Comparison of ENCODE assay signal across 9 cellular contexts in the genomic region with DNA sequence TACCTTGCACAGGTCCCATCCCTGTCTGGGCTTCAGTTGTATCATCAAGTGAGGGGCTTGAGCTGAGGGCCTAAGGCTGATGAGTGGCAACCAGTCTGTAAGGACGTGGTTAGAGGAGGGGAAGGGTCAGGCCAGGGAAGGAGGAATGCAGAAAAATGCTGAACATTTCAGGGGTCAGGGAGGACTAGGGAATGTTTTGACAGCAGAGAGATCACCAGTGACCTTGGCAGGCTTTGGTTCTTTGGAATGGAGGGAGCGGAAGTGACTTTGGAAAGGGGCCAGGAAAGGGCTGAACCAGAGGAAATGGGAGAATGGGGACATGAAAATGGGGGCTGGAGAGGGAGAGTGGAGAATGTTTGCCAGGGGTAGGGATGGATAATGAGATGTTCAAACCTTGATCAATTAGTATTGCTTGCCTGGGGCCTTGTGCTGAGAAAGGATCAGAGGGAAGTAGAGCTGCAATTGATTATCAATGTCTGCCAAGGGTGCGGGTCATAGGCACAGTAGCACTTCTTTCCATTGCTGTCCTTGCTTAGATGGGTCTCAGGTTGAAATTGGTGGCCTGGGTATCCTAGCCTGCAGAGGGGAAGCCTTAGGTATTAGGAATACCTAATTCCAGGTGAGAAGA. TPM values are rescaled to one million over a fixed set of nuclear protein-coding genes. Genes with fewer than 3 reads are reported as not detected.
DNase-seq lines count a peak whose midpoint lies in the region; ATAC-seq and TF ChIP-seq lines count a peak whose summit lies in the region.
"Had no signal": no experiment of that assay in that cellular context is flagged by ENCODE, and none has a peak within 500 bp of the region (broad histone marks: within the 10 kb centered on the region; RNA-seq: fewer than 3 reads in every experiment).

No MANE protein-coding gene starts in this region.

- CTCF ChIA-PET in naive thymus-derived CD4-positive, alpha-beta T cell (lab: Charles Lee) = interaction anchor here (0.7 to 3.4 kb wide), 4 partner anchors 9 to 22 kb away, joined by 3 to 36 read pairs (median 8); no protein-coding TSS in a partner anchor

- H3K4me3 Mint-ChIP-seq in naive thymus-derived CD4-positive, alpha-beta T cell = peak overlapping the region; percentile 41 to 87 (median 85)

- H2AFZ ChIP-seq in MM.1S (ENCODE audit: low read length) = no peak overlapping the region

- H4K20me1 ChIP-seq in BLaER1 = peaks cover 51% of the 10 kb centered on the region
- H4K20me1 ChIP-seq in MM.1S (ENCODE audit: insufficient read depth, low read length) = no peaks in the 10 kb centered on the region; the same call in 1 of the 2 replicates

- H3K9me2 ChIP-seq in MM.1S (replicated peaks; ENCODE audit: insufficient read depth, low read length) = no peaks in the 10 kb centered on the region

- TF ChIP-seq CTCF in MM.1S (IDR thresholded peaks at IDR 0.05; ENCODE audit: low read length) = no peak

- H3K9me3 ChIP-seq in BLaER1 = no peaks in the 10 kb centered on the region
- no peaks in the 10 kb centered on the region for H3K9me3 ChIP-seq in MM.1S (replicated peaks; ENCODE audit: insufficient read depth, low read length)
- H3K9me3 ChIP-seq in effector memory CD4-positive, alpha-beta T cell (ENCODE audit: control insufficient read depth, low read length) = no peaks in the 10 kb centered on the region
- H3K9me3 ChIP-seq in naive thymus-derived CD4-positive, alpha-beta T cell (ENCODE audit: control insufficient read depth in 2 of 3, low read length in 3 of 3) = no peaks in the 10 kb centered on the region

- H3K27ac Mint-ChIP-seq in naive thymus-derived CD4-positive, alpha-beta T cell = peak overlapping the region; percentile 89 to 98 (median 96)

- peaks cover 29% of the 10 kb centered on the region for H3F3A ChIP-seq in MM.1S (ENCODE audit: insufficient read depth, low read length)

- H3K4me3 ChIP-seq in BLaER1 = no peak overlapping the region
- peak overlapping the region; percentile 56 for H3K4me3 ChIP-seq in MM.1S (ENCODE audit: low read length)
- H3K4me3 ChIP-seq in effector memory CD4-positive, alpha-beta T cell (ENCODE audit: insufficient read depth, low read depth, low read length, poor library complexity, severe bottlenecking) = no peak overlapping the region
- peak overlapping the region; percentile 48 for H3K4me3 ChIP-seq in naive thymus-derived CD4-positive, alpha-beta T cell (ENCODE audit: low read length)
- H3K4me3 ChIP-seq: cardiac muscle cell had no signal

- H3K9ac ChIP-seq in BLaER1 (no peak overlapping the region; the same call in 1 of the 2 replicates), MM.1S (ENCODE audit: low read length) (peak overlapping the region; percentile 65)

- peaks cover 0 to 2% (median 0%) of the 10 kb centered on the region in 11 donors for H3K9me3 Mint-ChIP-seq in naive thymus-derived CD4-positive, alpha-beta T cell

- H3K79me2 ChIP-seq in MM.1S (ENCODE audit: low read length) = peaks cover 81% of the 10 kb centered on the region

- ATAC-seq in naive thymus-derived CD4-positive, alpha-beta T cell = no peak
- no peak for ATAC-seq in GM21723 (IDR thresholded peaks at IDR 0.05; ENCODE audit: unreplicated experiment)

- POLR2A ChIA-PET in naive thymus-derived CD4-positive, alpha-beta T cell (lab: Charles Lee) = interaction anchor here (0.8 to 16.0 kb wide), 8 partner anchors 10 to 250 kb away, joined by 3 to 442 read pairs (median 4); no protein-coding TSS in a partner anchor

- H3K27ac ChIP-seq in BLaER1 (peak overlapping the region; percentile 90), MM.1S (ENCODE audit: low read length) (peak overlapping the region; percentile 99)
- peak overlapping the region; percentile 68 for H3K27ac ChIP-seq in effector memory CD4-positive, alpha-beta T cell (ENCODE audit: insufficient read depth, low read length, poor library complexity, severe bottlenecking)
- H3K27ac ChIP-seq in naive thymus-derived CD4-positive, alpha-beta T cell (ENCODE audit: low read depth, low read length) = peak overlapping the region; percentile 77

- intact Hi-C loops in naive thymus-derived CD4-positive, alpha-beta T cell (cut with micrococcal nuclease) = no loop called here

- peaks cover 23% of the 10 kb centered on the region for H3K36me3 ChIP-seq in BLaER1
- no peaks in the 10 kb centered on the region; the same call in 1 of the 2 replicates for H3K36me3 ChIP-seq in MM.1S (replicated peaks; ENCODE audit: insufficient read depth, low read length)
- peaks cover 15% of the 10 kb centered on the region for H3K36me3 ChIP-seq in effector memory CD4-positive, alpha-beta T cell (ENCODE audit: control insufficient read depth, insufficient read depth, low read length)
- H3K36me3 ChIP-seq in naive thymus-derived CD4-positive, alpha-beta T cell (ENCODE audit: control insufficient read depth in 2 of 3, insufficient read depth in 3 of 3, low read length in 3 of 3) = peaks cover 0 to 26% (median 0%) of the 10 kb centered on the region in 3 experiments
- H3K36me3 ChIP-seq: cardiac muscle cell had no signal

- H3K4me1 ChIP-seq in BLaER1 (peaks cover 94% of the 10 kb centered on the region), MM.1S (ENCODE audit: low read length) (peaks cover 69% of the 10 kb centered on the region)
- peaks cover 93% of the 10 kb centered on the region for H3K4me1 ChIP-seq in effector memory CD4-positive, alpha-beta T cell (ENCODE audit: control insufficient read depth, insufficient read depth, low read length, poor library complexity, severe bottlenecking)
- peaks cover 68 to 96% of the 10 kb centered on the region in 2 donors for H3K4me1 ChIP-seq in naive thymus-derived CD4-positive, alpha-beta T cell (ENCODE audit: control insufficient read depth in 2 of 2, insufficient read depth in 2 of 2, low read length in 2 of 2)

- DNase-seq in MM.1S (no peak), inferior parietal cortex (ENCODE audit: extremely low spot score) (no peak), GF-D8 (lab: John Stamatoyannopoulos, UW) (no peak), NCI-H2081 (lab: John Stamatoyannopoulos, UW) (no peak)
- no peak for DNase-seq in effector memory CD4-positive, alpha-beta T cell
- no peak for DNase-seq in naive thymus-derived CD4-positive, alpha-beta T cell

- H3K4me1 Mint-ChIP-seq in naive thymus-derived CD4-positive, alpha-beta T cell = peaks cover 55 to 100% (median 92%) of the 10 kb centered on the region in 7 donors

- H3K4me2 ChIP-seq in BLaER1 = peak overlapping the region; percentile 92
- H3K4me2 ChIP-seq in MM.1S (ENCODE audit: low read depth, low read length) = peak overlapping the region; percentile 95

- H3K27me3 Mint-ChIP-seq in naive thymus-derived CD4-positive, alpha-beta T cell = no peaks in the 10 kb centered on the region

- H3K27me3 ChIP-seq in BLaER1 (no peaks in the 10 kb centered on the region), MM.1S (replicated peaks; ENCODE audit: insufficient read depth, low read length) (no peaks in the 10 kb centered on the region)
- H3K27me3 ChIP-seq in effector memory CD4-positive, alpha-beta T cell (replicated peaks; ENCODE audit: control insufficient read depth, insufficient read depth, low read length, poor library complexity, severe bottlenecking) = no peaks in the 10 kb centered on the region
- no peaks in the 10 kb centered on the region for H3K27me3 ChIP-seq in naive thymus-derived CD4-positive, alpha-beta T cell (ENCODE audit: control insufficient read depth in 2 of 2, insufficient read depth in 2 of 2, low read length in 2 of 2)
- H3K27me3 ChIP-seq: cardiac muscle cell had no signal

- H3K36me3 Mint-ChIP-seq in naive thymus-derived CD4-positive, alpha-beta T cell = peaks cover 4 to 19% (median 7%) of the 10 kb centered on the region in 5 donors

RNA-seq across cellular contexts. Expression of a gene that starts 7.4 kb away (rescaled TPM):
- total RNA-seq in naive thymus-derived CD4-positive, alpha-beta T cell = 100 to 1,000 TPM in 4 of 5 experiments, 10 to 100 TPM in 1; 28.1 to 364 (median 159) TPM
- polyA plus RNA-seq in naive thymus-derived CD4-positive, alpha-beta T cell = 100 to 1,000 TPM; 301 to 853 TPM

Comparison
In these comparisons a context has a peak if more than half of its experiments do, and no peak if none do; other contexts are left out.
1. H3K4me3 ChIP-seq: peak in MM.1S (single experiment) and naive thymus-derived CD4-positive, alpha-beta T cell (single experiment); none in BLaER1 (single experiment) and effector memory CD4-positive, alpha-beta T cell (single experiment).
2. Peak in every context shown above with its lines, with median percentiles within 50 percentile points of each other: H3K27ac ChIP-seq.